In genomic region chr12:101743724-101744472, GRCh38 we compare ENCODE assay signal across 8 cellular contexts. TPM values are rescaled to one million over a fixed set of nuclear protein-coding genes. Genes with fewer than 3 reads are reported as not detected.
A peak's percentile ranks its signal among the peaks of the same experiment; 100 is the strongest.
DNase-seq lines count a peak whose midpoint lies in the region; ATAC-seq and FAIRE-seq lines count a peak whose summit lies in the region.

No MANE protein-coding gene starts in this region.

- ATAC-seq in GM18517 (IDR thresholded peaks at IDR 0.05; ENCODE audit: unreplicated experiment) (peak; percentile 95), GM21576 (IDR thresholded peaks at IDR 0.05; ENCODE audit: unreplicated experiment) (peak; percentile 96), HG03565 (IDR thresholded peaks at IDR 0.05; ENCODE audit: unreplicated experiment) (peak; percentile 94)
- ATAC-seq in naive thymus-derived CD8-positive, alpha-beta T cell, result peak in 1 of 2 donors; percentile 74

- peaks cover 0 to 36% (median 6%) of the 10 kb centered on the region in 4 donors for H3K4me1 Mint-ChIP-seq in naive thymus-derived CD8-positive, alpha-beta T cell

- H3K4me1 ChIP-seq in small intestine (ENCODE audit: control insufficient read depth in 2 of 2, insufficient read depth in 1 of 2, low read depth in 1 of 2, low read length in 1 of 2), result peaks cover 0 to 4% of the 10 kb centered on the region in 2 donors

- peak overlapping the region in 2 of 10 donors; percentile 20 to 25 for H3K4me3 Mint-ChIP-seq in naive thymus-derived CD8-positive, alpha-beta T cell

- peaks cover 8 to 28% of the 10 kb centered on the region in 2 donors for H3K36me3 ChIP-seq in small intestine (ENCODE audit: control insufficient read depth in 2 of 2, insufficient read depth in 2 of 2, low read length in 2 of 2)

- 70 to 77% (median 76%) methylated on average over 10 of the region's 10 CpGs for WGBS in small intestine, 3 donors

- peak in 3 of 10 donors; percentile 20 to 68 (median 41) for DNase-seq in naive thymus-derived CD8-positive, alpha-beta T cell
- DNase-seq in AG08395 (ENCODE audit: low spot score), result no peak
- no peak for DNase-seq in small intestine
- DNase-seq in foreskin melanocyte, result no peak
- DNase-seq in H4 (ENCODE audit: low spot score), result no peak

- no peaks in the 10 kb centered on the region for H3K27me3 ChIP-seq in small intestine (ENCODE audit: control insufficient read depth in 2 of 2, insufficient read depth in 2 of 2, low read length in 2 of 2)

- peaks cover 0 to 58% (median 8%) of the 10 kb centered on the region in 3 donors for H3K36me3 Mint-ChIP-seq in naive thymus-derived CD8-positive, alpha-beta T cell

- POLR2A ChIA-PET in naive thymus-derived CD8-positive, alpha-beta T cell (lab: Charles Lee), result no interaction called here

- H3K27me3 Mint-ChIP-seq in naive thymus-derived CD8-positive, alpha-beta T cell, result no peaks in the 10 kb centered on the region

- H3K9me3 Mint-ChIP-seq in naive thymus-derived CD8-positive, alpha-beta T cell, result no peaks in the 10 kb centered on the region

- H3K4me3 ChIP-seq in small intestine (ENCODE audit: low read depth in 1 of 2, low read length in 2 of 2), result no peak overlapping the region

- H3K27ac ChIP-seq in small intestine (ENCODE audit: low read depth in 1 of 2, low read length in 1 of 2), result peak overlapping the region in 1 of 2 donors; percentile 41

- FAIRE-seq in small intestine (lab: Jason Lieb, UNC), result no peak

- no peaks in the 10 kb centered on the region for H3K9me3 ChIP-seq in small intestine (ENCODE audit: control insufficient read depth, low read depth)

- H3K27ac Mint-ChIP-seq in naive thymus-derived CD8-positive, alpha-beta T cell, result peak overlapping the region; percentile 2 to 90 (median 68)

RNA-seq across cellular contexts. Expression of gene SYCP3, which starts 4.6 kb away (rescaled TPM):
- 1 to 10 TPM in 1 of 2 experiments, under 1 TPM in 1; 0.71 to 1.6 TPM for total RNA-seq in naive thymus-derived CD8-positive, alpha-beta T cell
- under 1 TPM in 2 of 3 donors, not detected in 1; 0.07 to 0.32 TPM for polyA plus RNA-seq in naive thymus-derived CD8-positive, alpha-beta T cell
- under 1 TPM in 1 of 3 donors, not detected in 2; 0.13 TPM for polyA plus RNA-seq in small intestine
- total RNA-seq in H4 (2014; rRNA removed; shearing (Covaris generic)), result not detected in 2 replicates

RNA-seq across cellular contexts. Expression of gene CHPT1, which starts 46.5 kb away (rescaled TPM):
- 10 to 100 TPM; 14.6 to 17.9 TPM for total RNA-seq in naive thymus-derived CD8-positive, alpha-beta T cell
- polyA plus RNA-seq in naive thymus-derived CD8-positive, alpha-beta T cell, result 10 to 100 TPM in 2 of 3 donors, 1 to 10 TPM in 1; 5.4 to 33.6 (median 24.5) TPM
- polyA plus RNA-seq in small intestine, result 100 to 1,000 TPM in 2 of 3 donors, 10 to 100 TPM in 1; 81.9 to 154 (median 106) TPM
- 57.1 and 58.9 TPM in 2 replicates for total RNA-seq in H4 (2014; rRNA removed; shearing (Covaris generic))
